Comparison of ENCODE assay signal across 3 cellular contexts in genomic region chr19:38919837-38920528, GRCh38.
TF ChIP-seq lines count a peak whose summit lies in the region.

No MANE protein-coding gene starts in this region.

TF ChIP-seq in SK-N-SH, 30 proteins besides CTCF, POLR2A, EP300 and RAD21:
- TF ChIP-seq MXI1 (IDR thresholded peaks at IDR 0.05; ENCODE audit: low read depth, low read length) (no peak), TCF12 (IDR thresholded peaks at IDR 0.05) (no peak), ZBTB33 (IDR thresholded peaks at IDR 0.05; ENCODE audit: borderline replicate concordance, low read depth) (no peak), ELF1 (IDR thresholded peaks at IDR 0.05) (no peak), RXRA (IDR thresholded peaks at IDR 0.05; ENCODE audit: borderline replicate concordance, low read depth) (no peak), FOXM1 (IDR thresholded peaks at IDR 0.05; ENCODE audit: low read depth) (no peak), JUND (IDR thresholded peaks at IDR 0.05) (no peak), NRF1 (IDR thresholded peaks at IDR 0.05; ENCODE audit: low read depth, low read length) (no peak), POLR2AphosphoS5 (IDR thresholded peaks at IDR 0.05; ENCODE audit: low read depth, low read length) (no peak), GATA2 (CRISPR knock-in tag; IDR thresholded peaks at IDR 0.05) (no peak), YY1 (IDR thresholded peaks at IDR 0.05; ENCODE audit: low read depth) (no peak), MEF2A (IDR thresholded peaks at IDR 0.05; ENCODE audit: borderline replicate concordance, low read depth) (no peak), SIN3A (IDR thresholded peaks at IDR 0.05; ENCODE audit: borderline replicate concordance, low read depth, low read length) (no peak), RFX5 (IDR thresholded peaks at IDR 0.05; ENCODE audit: low read length) (no peak), EZH2phosphoT487 (IDR thresholded peaks at IDR 0.05; ENCODE audit: borderline replicate concordance, low read depth) (no peak), TAF1 (IDR thresholded peaks at IDR 0.05; ENCODE audit: borderline replicate concordance, low read depth, low read length) (no peak)
- TF ChIP-seq, protein P1, sequence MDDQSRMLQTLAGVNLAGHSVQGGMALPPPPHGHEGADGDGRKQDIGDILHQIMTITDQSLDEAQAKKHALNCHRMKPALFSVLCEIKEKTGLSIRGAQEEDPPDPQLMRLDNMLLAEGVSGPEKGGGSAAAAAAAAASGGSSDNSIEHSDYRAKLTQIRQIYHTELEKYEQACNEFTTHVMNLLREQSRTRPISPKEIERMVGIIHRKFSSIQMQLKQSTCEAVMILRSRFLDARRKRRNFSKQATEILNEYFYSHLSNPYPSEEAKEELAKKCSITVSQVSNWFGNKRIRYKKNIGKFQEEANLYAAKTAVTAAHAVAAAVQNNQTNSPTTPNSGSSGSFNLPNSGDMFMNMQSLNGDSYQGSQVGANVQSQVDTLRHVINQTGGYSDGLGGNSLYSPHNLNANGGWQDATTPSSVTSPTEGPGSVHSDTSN (IDR thresholded peaks at IDR 0.05), result no peak
- TF ChIP-seq, protein P2, sequence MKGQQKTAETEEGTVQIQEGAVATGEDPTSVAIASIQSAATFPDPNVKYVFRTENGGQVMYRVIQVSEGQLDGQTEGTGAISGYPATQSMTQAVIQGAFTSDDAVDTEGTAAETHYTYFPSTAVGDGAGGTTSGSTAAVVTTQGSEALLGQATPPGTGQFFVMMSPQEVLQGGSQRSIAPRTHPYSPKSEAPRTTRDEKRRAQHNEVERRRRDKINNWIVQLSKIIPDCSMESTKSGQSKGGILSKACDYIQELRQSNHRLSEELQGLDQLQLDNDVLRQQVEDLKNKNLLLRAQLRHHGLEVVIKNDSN (IDR thresholded peaks at IDR 0.05; ENCODE audit: borderline replicate concordance, low read depth), result no peak
- TF ChIP-seq, protein P3, sequence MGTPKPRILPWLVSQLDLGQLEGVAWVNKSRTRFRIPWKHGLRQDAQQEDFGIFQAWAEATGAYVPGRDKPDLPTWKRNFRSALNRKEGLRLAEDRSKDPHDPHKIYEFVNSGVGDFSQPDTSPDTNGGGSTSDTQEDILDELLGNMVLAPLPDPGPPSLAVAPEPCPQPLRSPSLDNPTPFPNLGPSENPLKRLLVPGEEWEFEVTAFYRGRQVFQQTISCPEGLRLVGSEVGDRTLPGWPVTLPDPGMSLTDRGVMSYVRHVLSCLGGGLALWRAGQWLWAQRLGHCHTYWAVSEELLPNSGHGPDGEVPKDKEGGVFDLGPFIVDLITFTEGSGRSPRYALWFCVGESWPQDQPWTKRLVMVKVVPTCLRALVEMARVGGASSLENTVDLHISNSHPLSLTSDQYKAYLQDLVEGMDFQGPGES (IDR thresholded peaks at IDR 0.05; ENCODE audit: low read depth, low read length), result no peak

TF ChIP-seq in SK-N-SH treated with all-trans-retinoic acid at 6 μM for 48 hours, 23 proteins besides CTCF, POLR2A, EP300 and RAD21:
- no peak for TF ChIP-seq ZNF70 (CRISPR knock-in tag; IDR thresholded peaks at IDR 0.05)
- TF ChIP-seq RARB (CRISPR knock-in tag; IDR thresholded peaks at IDR 0.05), result no peak
- TF ChIP-seq ARNTL (CRISPR knock-in tag; IDR thresholded peaks at IDR 0.05; ENCODE audit: borderline replicate concordance, low read depth), result no peak
- TF ChIP-seq ZNF565 (CRISPR knock-in tag; conservative IDR thresholded peaks at IDR 0.05; ENCODE audit: low read depth), result no peak
- no peak for TF ChIP-seq OSR1 (CRISPR knock-in tag; IDR thresholded peaks at IDR 0.05)
- no peak for TF ChIP-seq TOX (CRISPR knock-in tag; IDR thresholded peaks at IDR 0.05; ENCODE audit: borderline replicate concordance)
- TF ChIP-seq CSDC2 (CRISPR knock-in tag; IDR thresholded peaks at IDR 0.05), result no peak
- TF ChIP-seq, protein P4, sequence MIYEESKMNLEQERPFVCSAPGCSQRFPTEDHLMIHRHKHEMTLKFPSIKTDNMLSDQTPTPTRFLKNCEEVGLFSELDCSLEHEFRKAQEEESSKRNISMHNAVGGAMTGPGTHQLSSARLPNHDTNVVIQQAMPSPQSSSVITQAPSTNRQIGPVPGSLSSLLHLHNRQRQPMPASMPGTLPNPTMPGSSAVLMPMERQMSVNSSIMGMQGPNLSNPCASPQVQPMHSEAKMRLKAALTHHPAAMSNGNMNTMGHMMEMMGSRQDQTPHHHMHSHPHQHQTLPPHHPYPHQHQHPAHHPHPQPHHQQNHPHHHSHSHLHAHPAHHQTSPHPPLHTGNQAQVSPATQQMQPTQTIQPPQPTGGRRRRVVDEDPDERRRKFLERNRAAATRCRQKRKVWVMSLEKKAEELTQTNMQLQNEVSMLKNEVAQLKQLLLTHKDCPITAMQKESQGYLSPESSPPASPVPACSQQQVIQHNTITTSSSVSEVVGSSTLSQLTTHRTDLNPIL (CRISPR knock-in tag; IDR thresholded peaks at IDR 0.05; ENCODE audit: low read depth), result no peak

TF ChIP-seq in IMR-90, 13 proteins besides CTCF, POLR2A, EP300 and RAD21:
- TF ChIP-seq BHLHE40 (IDR thresholded peaks at IDR 0.05; ENCODE audit: low read depth, low read length) (no peak), SMC3 (IDR thresholded peaks at IDR 0.05; ENCODE audit: low read depth, low read length) (no peak), MAFK (IDR thresholded peaks at IDR 0.05; ENCODE audit: low read depth, low read length) (no peak), MAZ (IDR thresholded peaks at IDR 0.05; ENCODE audit: borderline replicate concordance, low read depth, low read length) (no peak), ELK1 (IDR thresholded peaks at IDR 0.05; ENCODE audit: borderline replicate concordance, low read depth, low read length) (no peak), USF2 (IDR thresholded peaks at IDR 0.05; ENCODE audit: low read depth, low read length) (no peak)
